8 cellular contexts compared by ENCODE assay signal in genomic region chr4:176123710-176124407, GRCh38. TPM values are rescaled to one million over a fixed set of nuclear protein-coding genes. Genes with fewer than 3 reads are reported as not detected.
DNase-seq lines count a peak whose midpoint lies in the region; ATAC-seq and TF ChIP-seq lines count a peak whose summit lies in the region.

No MANE protein-coding gene starts in this region.

- no peaks in the 10 kb centered on the region for H3K4me1 ChIP-seq in prostate gland (replicated peaks)

- H3K4me3 ChIP-seq in epithelial cell of esophagus (ENCODE audit: low read length) (no peak overlapping the region), prostate gland (no peak overlapping the region)

- peak; percentile 75 for TF ChIP-seq CTCF in epithelial cell of esophagus (IDR thresholded peaks at IDR 0.05; ENCODE audit: insufficient read depth, low read depth, low read length, missing control alignments)
- peak in 3 of 4 experiments; percentile 9 to 21 (median 17) for TF ChIP-seq CTCF in prostate gland (IDR thresholded peaks at IDR 0.05)

- DNase-seq in COR-L47 (lab: John Stamatoyannopoulos, UW) (peak; percentile 31), NOMO-1 treated with DMSO at 0.1 percent for 48 hours (lab: John Stamatoyannopoulos, UW; ENCODE audit: unreplicated experiment) (peak; percentile 33), epithelial cell of esophagus (ENCODE audit: low read depth) (peak; percentile 30), prostate gland (ENCODE audit: low spot score) (no peak), NCI-H2196 treated with DMSO at 0.1 percent for 48 hours (lab: John Stamatoyannopoulos, UW; ENCODE audit: unreplicated experiment) (no peak), germinal center (ENCODE audit: low spot score) (no peak)

- ATAC-seq in GM18517 (IDR thresholded peaks at IDR 0.05; ENCODE audit: unreplicated experiment) (peak; percentile 100), HG02852 (IDR thresholded peaks at IDR 0.05; ENCODE audit: unreplicated experiment) (peak; percentile 100)

- H3K36me3 ChIP-seq in prostate gland, result no peaks in the 10 kb centered on the region

- H3K27me3 ChIP-seq in prostate gland (replicated peaks; ENCODE audit: insufficient read depth), result no peaks in the 10 kb centered on the region

- no peak overlapping the region for H3K27ac ChIP-seq in prostate gland

- H3K9me3 ChIP-seq in prostate gland, result no peaks in the 10 kb centered on the region

- intact Hi-C loops in prostate gland (cut with DNase I), result loop anchor here (10.0 kb wide), 1 partner anchor 89 kb away; no protein-coding TSS in a partner anchor

- 62% methylated on average over 4 of the region's 4 CpGs for WGBS in prostate gland

- TF ChIP-seq POLR2A in prostate gland (IDR thresholded peaks at IDR 0.05), result no peak

RNA-seq across cellular contexts. Expression of gene WDR17, which starts 58.2 kb away (rescaled TPM):
- 1 to 10 TPM; 5.5 to 5.7 TPM for total RNA-seq in prostate gland

Comparison
In these comparisons a context has a peak if more than half of its experiments do, and no peak if none do; other contexts are left out.
1. DNase-seq: peak in COR-L47 (single experiment), NOMO-1 treated with DMSO at 0.1 percent for 48 hours (single experiment) and epithelial cell of esophagus (single experiment); none in prostate gland (single experiment), NCI-H2196 treated with DMSO at 0.1 percent for 48 hours (single experiment) and germinal center (single experiment).